Comparison of ENCODE assay signal across 11 cellular contexts in genomic region chr1:100622037-100622436, GRCh38.
DNase-seq lines count a peak whose midpoint lies in the region; ATAC-seq, FAIRE-seq and TF ChIP-seq lines count a peak whose summit lies in the region.
"Had no signal": no experiment of that assay in that cellular context is flagged by ENCODE, and none has a peak within 500 bp of the region (broad histone marks: within the 10 kb centered on the region; RNA-seq: fewer than 3 reads in every experiment).

No MANE protein-coding gene starts in this region.

- H2AFZ ChIP-seq in PC-3 (ENCODE audit: low read length), result no peak overlapping the region

- CTCF ChIA-PET in PC-3 (lab: Charles Lee), result no interaction called here

- ATAC-seq in PC-3 (peak; percentile 76), pancreas (peak; percentile 69 to 87 (median 82)), HG02610 (IDR thresholded peaks at IDR 0.05; ENCODE audit: unreplicated experiment) (no peak)

- no peaks in the 10 kb centered on the region for H3K79me2 ChIP-seq in PC-3 (ENCODE audit: low read length)

- no peaks in the 10 kb centered on the region for H3K9me3 ChIP-seq in PC-3 (ENCODE audit: low read length)
- no peaks in the 10 kb centered on the region for H3K9me3 ChIP-seq in pancreas
- H3K9me3 ChIP-seq: transverse colon had no signal

- WGBS in pancreas, 2 donors, result 7 to 9% methylated on average over 1 of the region's 1 CpG

- H3F3A ChIP-seq in PC-3 (ENCODE audit: low read length, unreplicated experiment), result peaks cover 14% of the 10 kb centered on the region

- POLR2A ChIA-PET in PC-3 (lab: Charles Lee; ENCODE audit: unreplicated experiment), result no interaction called here

- no peak for TF ChIP-seq CTCF in PC-3 (conservative IDR thresholded peaks at IDR 0.05; ENCODE audit: low read depth, low read length)
- TF ChIP-seq CTCF in pancreas (IDR thresholded peaks at IDR 0.05), result no peak

- no peaks in the 10 kb centered on the region for H3K27me3 ChIP-seq in PC-3 (ENCODE audit: low read length)
- H3K27me3 ChIP-seq in pancreas, result no peaks in the 10 kb centered on the region
- H3K27me3 ChIP-seq: transverse colon had no signal

- H3K27ac ChIP-seq in PC-3 (ENCODE audit: low read length) (peak overlapping the region; percentile 95), pancreas (peak overlapping the region in 3 of 4 donors; percentile 28 to 65 (median 53))

- H3K4me2 ChIP-seq in PC-3 (ENCODE audit: low read length), result peak overlapping the region; percentile 75

- FAIRE-seq in pancreas (lab: Jason Lieb, UNC), result no peak
- FAIRE-seq: GM19239 had no signal

- H3K9ac ChIP-seq in PC-3 (ENCODE audit: low read length), result peak overlapping the region; percentile 63

- H3K4me3 ChIP-seq in PC-3 (ENCODE audit: low read length) (no peak overlapping the region), pancreas (no peak overlapping the region)
- H3K4me3 ChIP-seq: transverse colon had no signal

- no TSS peak for BruUV-seq in PC-3 (replicated peaks; lab: Mats Ljungman, UMichigan)

- no peaks in the 10 kb centered on the region for H3K36me3 ChIP-seq in PC-3 (ENCODE audit: low read depth, low read length)
- no peaks in the 10 kb centered on the region for H3K36me3 ChIP-seq in pancreas
- H3K36me3 ChIP-seq: transverse colon had no signal

- DNase-seq in GM03348 (ENCODE audit: low spot score) (peak; percentile 76), PC-3 (peak; percentile 97), fibroblast of the conjunctiva (ENCODE audit: low read depth) (peak; percentile 92), pancreas (peak in 2 of 6 donors; percentile 25 to 64), NCI-H2029 treated with DMSO at 0.1 percent for 48 hours (lab: John Stamatoyannopoulos, UW) (no peak), NOMO-1 treated with dmso at 0.1 percent for 144 hours (lab: John Stamatoyannopoulos, UW; ENCODE audit: unreplicated experiment) (no peak)
- no peak for DNase-seq in activated CD8-positive, alpha-beta memory T cell treated with anti-CD3 and anti-CD28 coated beads for 24 hours
- DNase-seq: NCI-H2081 treated with DMSO at 0.1 percent for 48 hours, transverse colon had no signal

- intact Hi-C loops in PC-3 (cut with micrococcal nuclease) (no loop called here), pancreas (cut with DNase I) (no loop called here)

- peaks cover 56% of the 10 kb centered on the region for H3K4me1 ChIP-seq in PC-3 (ENCODE audit: insufficient read depth, low read length)
- peaks cover 0 to 9% (median 7%) of the 10 kb centered on the region in 3 donors for H3K4me1 ChIP-seq in pancreas
- H3K4me1 ChIP-seq: transverse colon had no signal

- H4K20me1 ChIP-seq in PC-3 (ENCODE audit: low read length), result no peaks in the 10 kb centered on the region

- H3K9me2 ChIP-seq in PC-3 (replicated peaks; ENCODE audit: low read length), result no peaks in the 10 kb centered on the region

Comparison
In these comparisons a context has a peak if more than half of its experiments do, and no peak if none do; other contexts are left out.
1. DNase-seq: peak in GM03348 (single experiment), PC-3 (single experiment) and fibroblast of the conjunctiva (single experiment); none in NCI-H2029 treated with DMSO at 0.1 percent for 48 hours (single experiment), activated CD8-positive, alpha-beta memory T cell treated with anti-CD3 and anti-CD28 coated beads for 24 hours (single experiment) and NOMO-1 treated with dmso at 0.1 percent for 144 hours (single experiment).